Comparison of ENCODE assay signal across 17 cellular contexts in the genomic region with DNA sequence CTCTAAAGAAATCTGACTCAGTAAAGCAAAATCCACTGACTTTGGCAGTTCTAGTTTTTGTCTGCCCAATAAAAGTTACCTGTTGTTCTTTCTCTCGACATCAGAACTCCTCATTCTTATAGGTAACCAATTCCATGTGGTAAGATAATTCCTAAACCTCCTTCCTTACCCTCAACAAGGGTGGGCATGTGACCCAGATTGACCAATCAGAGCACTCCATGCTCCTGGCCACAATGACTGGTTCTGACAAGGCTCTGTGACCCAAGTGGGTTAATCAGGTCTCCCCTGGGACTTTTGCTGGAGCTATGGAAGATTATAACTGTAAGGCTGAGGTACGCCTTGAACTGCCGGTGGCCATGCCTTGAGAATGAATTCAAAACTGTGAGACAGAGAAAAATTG. TPM values are rescaled to one million over a fixed set of nuclear protein-coding genes. Genes with fewer than 3 reads are reported as not detected.
A peak's percentile ranks its signal among the peaks of the same experiment; 100 is the strongest.
DNase-seq lines count a peak whose midpoint lies in the region; ATAC-seq and TF ChIP-seq lines count a peak whose summit lies in the region.
"Had no signal": no experiment of that assay in that cellular context is flagged by ENCODE, and none has a peak within 500 bp of the region (broad histone marks: within the 10 kb centered on the region; RNA-seq: fewer than 3 reads in every experiment).

No MANE protein-coding gene starts in this region.

- peaks cover 5% of the 10 kb centered on the region for H3K36me3 ChIP-seq in brain microvascular endothelial cell (replicated peaks)

- peaks cover 56% of the 10 kb centered on the region for H3K36me3 Mint-ChIP-seq in T-helper 2 cell treated with Interferon-gamma antibody and Interleukin-4, amounts not matched to agents 5 μg/mL and 100 μg/mL, for 36 hours (ENCODE audit: low read depth)

- ATAC-seq in GM21529 (IDR thresholded peaks at IDR 0.05; ENCODE audit: unreplicated experiment) = peak; percentile 22
- ATAC-seq in GM18517 (IDR thresholded peaks at IDR 0.05; ENCODE audit: unreplicated experiment) = no peak
- ATAC-seq: activated CD4-positive, CD25-positive, alpha-beta regulatory T cell treated with anti-CD3 and anti-CD28 coated beads, Interleukin-2, amount 50 U/mL, for 24 hours had no signal

- CTCF ChIA-PET in RWPE1 (lab: Yijun Ruan, JAX) = interaction anchor here (1.1 kb wide), 1 partner anchor 222 kb away, joined by 3 read pairs; no protein-coding TSS in a partner anchor

- H3K27ac ChIP-seq in RWPE1 (no peak overlapping the region), brain microvascular endothelial cell (no peak overlapping the region)
- H3K27ac ChIP-seq: psoas muscle, transverse colon had no signal

- POLR2A ChIA-PET in RWPE1 (lab: Yijun Ruan, JAX; ENCODE audit: low non-redundant PET) = no interaction called here

- peak overlapping the region; percentile 80 for H3K4me3 Mint-ChIP-seq in T-helper 2 cell treated with Interferon-gamma antibody and Interleukin-4, amounts not matched to agents 5 μg/mL and 100 μg/mL, for 36 hours
- H3K4me3 Mint-ChIP-seq: endodermal cell had no signal

- no peak for DNase-seq in T-helper 2 cell treated with Interferon-gamma antibody and Interleukin-4, amounts not matched to agents 5 μg/mL and 100 μg/mL, for 36 hours (ENCODE audit: low spot score)
- DNase-seq in T-helper 2 cell (no peak), RWPE1 (ENCODE audit: low spot score) (peak; percentile 49), fibroblast of the aortic adventitia (ENCODE audit: low read depth) (peak; percentile 20), UCSD-AML1 (lab: John Stamatoyannopoulos, UW; ENCODE audit: unreplicated experiment) (no peak), brain microvascular endothelial cell (no peak)
- DNase-seq: 8988T, aorta, endodermal cell, KBM-7, NCI-H2171 treated with DMSO at 0.1 percent for 48 hours, psoas muscle, transverse colon had no signal

- in situ Hi-C loops in brain microvascular endothelial cell (cut with HindIII; ENCODE audit: low pct_ligation_motif_present, low sequenced_read_pairs) = no loop called here

- H3K4me1 Mint-ChIP-seq in T-helper 2 cell treated with Interferon-gamma antibody and Interleukin-4, amounts not matched to agents 5 μg/mL and 100 μg/mL, for 36 hours (ENCODE audit: low read depth) = peaks cover 30% of the 10 kb centered on the region
- H3K4me1 Mint-ChIP-seq: endodermal cell had no signal

- peak overlapping the region; percentile 81 for H3K27ac Mint-ChIP-seq in T-helper 2 cell treated with Interferon-gamma antibody and Interleukin-4, amounts not matched to agents 5 μg/mL and 100 μg/mL, for 36 hours
- H3K27ac Mint-ChIP-seq: endodermal cell had no signal

- H3K27me3 ChIP-seq in brain microvascular endothelial cell (replicated peaks) = no peaks in the 10 kb centered on the region
- H3K27me3 ChIP-seq: transverse colon had no signal

- no peaks in the 10 kb centered on the region for H3K9me3 Mint-ChIP-seq in T-helper 2 cell treated with Interferon-gamma antibody and Interleukin-4, amounts not matched to agents 5 μg/mL and 100 μg/mL, for 36 hours
- H3K9me3 Mint-ChIP-seq: endodermal cell had no signal

- H3K27me3 Mint-ChIP-seq in T-helper 2 cell treated with Interferon-gamma antibody and Interleukin-4, amounts not matched to agents 5 μg/mL and 100 μg/mL, for 36 hours (ENCODE audit: low read depth) = no peaks in the 10 kb centered on the region

- H3K4me3 ChIP-seq in fibroblast of the aortic adventitia (ENCODE audit: low read depth, low read length) (no peak overlapping the region), brain microvascular endothelial cell (ENCODE audit: low read depth, low read length) (no peak overlapping the region)
- H3K4me3 ChIP-seq: psoas muscle, transverse colon had no signal

- no peak for TF ChIP-seq CTCF in RWPE1 (conservative IDR thresholded peaks at IDR 0.05; ENCODE audit: low read depth)
- no peak for TF ChIP-seq CTCF in fibroblast of the aortic adventitia (IDR thresholded peaks at IDR 0.05; ENCODE audit: insufficient read depth, low read length)
- TF ChIP-seq CTCF in brain microvascular endothelial cell (IDR thresholded peaks at IDR 0.05; ENCODE audit: low read depth, low read length, missing control alignments) = no peak

RNA-seq across cellular contexts. Expression of gene LINS1, which starts 31.7 kb away (rescaled TPM):
- total RNA-seq in fibroblast of the aortic adventitia (ENCODE audit: low replicate concordance) = 11.2 and 25.8 TPM in 2 replicates

RNA-seq across cellular contexts. Expression of gene ASB7, which starts 32.1 kb away (rescaled TPM):
- total RNA-seq in fibroblast of the aortic adventitia (ENCODE audit: low replicate concordance) = 11.9 and 13.8 TPM in 2 replicates

RNA-seq across cellular contexts. Expression of gene CERS3, which starts 41.5 kb away (rescaled TPM):
- total RNA-seq in fibroblast of the aortic adventitia (ENCODE audit: low replicate concordance) = not detected in 2 replicates
- total RNA-seq: aorta, RPMI7951, transverse colon had no signal

Comparison
In these comparisons a context has a peak if more than half of its experiments do, and no peak if none do; other contexts are left out.
1. DNase-seq: peak in RWPE1 (single experiment) and fibroblast of the aortic adventitia (single experiment); none in T-helper 2 cell treated with Interferon-gamma antibody and Interleukin-4, amounts not matched to agents 5 μg/mL and 100 μg/mL, for 36 hours (single experiment), T-helper 2 cell (0 of 5), UCSD-AML1 (single experiment) and brain microvascular endothelial cell (single experiment).